ENCODE assay signal across 33 cellular contexts in genomic region chr19:29448046-29448445, GRCh38.
"Had no signal": no experiment of that assay in that cellular context is flagged by ENCODE, and none has a peak within 500 bp of the region (broad histone marks: within the 10 kb centered on the region; RNA-seq: fewer than 3 reads in every experiment).

No MANE protein-coding gene starts in this region.

- H3K27ac Mint-ChIP-seq: activated CD4-positive, alpha-beta memory T cell treated with anti-CD3 and anti-CD28 coated beads for 36 hours; activated naive CD4-positive, alpha-beta T cell treated with anti-CD3 and anti-CD28 coated beads, Interleukin-2, amount 10 ng/mL, durations not matched to agents 7 days and 5 days; activated naive CD8-positive, alpha-beta T cell treated with anti-CD3 and anti-CD28 coated beads for 36 hours; activated T-helper 1 cell treated with anti-CD3 and anti-CD28 coated beads, Interleukin-12 subunit alpha, Interleukin-12 subunit beta, Interleukin-2, Interleukin-4 antibody, amounts not matched to agents 30 ng/mL and 10 ng/mL and 1 ng/mL, durations not matched to agents 14 hours and 24 hours and 36 hours; T-helper 1 cell treated with Interleukin-12 subunit alpha and Interleukin-12 subunit beta and Interleukin-4 antibody, amounts not matched to agents 30 μg/mL and 1 μg/mL, for 36 hours; T-helper 2 cell treated with Interferon-gamma antibody and Interleukin-4, amounts not matched to agents 5 μg/mL and 100 μg/mL, for 36 hours had no signal

- H3K36me3 Mint-ChIP-seq: activated CD4-positive, alpha-beta memory T cell treated with anti-CD3 and anti-CD28 coated beads for 36 hours; activated naive CD4-positive, alpha-beta T cell treated with anti-CD3 and anti-CD28 coated beads, Interleukin-2, amount 10 ng/mL, durations not matched to agents 7 days and 5 days; activated naive CD8-positive, alpha-beta T cell treated with anti-CD3 and anti-CD28 coated beads for 36 hours had no signal

- H3K27me3 Mint-ChIP-seq: activated naive CD4-positive, alpha-beta T cell treated with anti-CD3 and anti-CD28 coated beads, Interleukin-2, amount 10 ng/mL, durations not matched to agents 7 days and 5 days had no signal

- H3K4me3 Mint-ChIP-seq: activated CD4-positive, alpha-beta memory T cell treated with anti-CD3 and anti-CD28 coated beads for 36 hours; activated naive CD4-positive, alpha-beta T cell treated with anti-CD3 and anti-CD28 coated beads, Interleukin-2, amount 10 ng/mL, durations not matched to agents 7 days and 5 days; activated naive CD8-positive, alpha-beta T cell treated with anti-CD3 and anti-CD28 coated beads for 36 hours; activated T-cell treated with anti-CD3 and anti-CD28 coated beads, Interleukin-2, amount 50 U/mL, for 4 hours; activated T-helper 1 cell treated with anti-CD3 and anti-CD28 coated beads, Interleukin-12 subunit alpha, Interleukin-12 subunit beta, Interleukin-2, Interleukin-4 antibody, amounts not matched to agents 30 ng/mL and 10 ng/mL and 1 ng/mL, durations not matched to agents 14 hours and 24 hours and 36 hours; T-helper 1 cell treated with Interleukin-12 subunit alpha and Interleukin-12 subunit beta and Interleukin-4 antibody, amounts not matched to agents 30 μg/mL and 1 μg/mL, for 36 hours; T-helper 2 cell treated with Interferon-gamma antibody and Interleukin-4, amounts not matched to agents 5 μg/mL and 100 μg/mL, for 36 hours had no signal

- H3K4me3 ChIP-seq: MG63, Peyer's patch, SJSA1 had no signal

- H3K4me1 Mint-ChIP-seq: activated naive CD4-positive, alpha-beta T cell treated with anti-CD3 and anti-CD28 coated beads, Interleukin-2, amount 10 ng/mL, durations not matched to agents 7 days and 5 days; activated naive CD8-positive, alpha-beta T cell treated with anti-CD3 and anti-CD28 coated beads for 36 hours had no signal

- H3K9me3 Mint-ChIP-seq: activated CD4-positive, alpha-beta memory T cell treated with anti-CD3 and anti-CD28 coated beads for 36 hours; activated naive CD4-positive, alpha-beta T cell treated with anti-CD3 and anti-CD28 coated beads, Interleukin-2, amount 10 ng/mL, durations not matched to agents 7 days and 5 days; activated naive CD8-positive, alpha-beta T cell treated with anti-CD3 and anti-CD28 coated beads for 36 hours; activated T-cell treated with anti-CD3 and anti-CD28 coated beads, Interleukin-2, amount 50 U/mL, for 4 hours; activated T-helper 1 cell treated with anti-CD3 and anti-CD28 coated beads, Interleukin-12 subunit alpha, Interleukin-12 subunit beta, Interleukin-2, Interleukin-4 antibody, amounts not matched to agents 30 ng/mL and 10 ng/mL and 1 ng/mL, durations not matched to agents 14 hours and 24 hours and 36 hours; T-helper 1 cell treated with Interleukin-12 subunit alpha and Interleukin-12 subunit beta and Interleukin-4 antibody, amounts not matched to agents 30 μg/mL and 1 μg/mL, for 36 hours; T-helper 2 cell treated with Interferon-gamma antibody and Interleukin-4, amounts not matched to agents 5 μg/mL and 100 μg/mL, for 36 hours had no signal

- DNase-seq: activated CD4-positive, alpha-beta memory T cell treated with anti-CD3 and anti-CD28 coated beads for 36 hours; activated CD4-positive, alpha-beta T cell treated with anti-CD3 and anti-CD28 coated beads, Interleukin-2, amount 50 U/mL, for 1 hour; activated naive CD4-positive, alpha-beta T cell treated with anti-CD3 and anti-CD28 coated beads, Interleukin-2, amount 10 ng/mL, durations not matched to agents 7 days and 5 days; activated naive CD8-positive, alpha-beta T cell treated with anti-CD3 and anti-CD28 coated beads for 36 hours; activated T-cell treated with anti-CD3 and anti-CD28 coated beads for 4 hours; activated T-cell treated with anti-CD3 and anti-CD28 coated beads, Interleukin-2, amount 50 U/mL, for 4 hours; amniotic stem cell; aorta; brain microvascular endothelial cell; central memory CD4-positive, alpha-beta T cell; Kasumi-1; KG1; MG63; MV-4-11; NCI-H1092; NCI-H1436 treated with DMSO at 0.1 percent for 48 hours; NCI-H1694 treated with DMSO at 0.1 percent for 48 hours; NCI-H2029 treated with DMSO at 0.1 percent for 48 hours; NCI-H2107; NCI-H2171; NCI-H510A; NCI-H526; NCI-H748 treated with DMSO at 0.1 percent for 48 hours; NK-92 treated with Interleukin-12 subunit alpha and Interleukin-12 subunit beta, amount 100 ng/mL, for 24 hours; PC-3; Peyer's patch; RPMI8226; SHP77 treated with DMSO at 0.1 percent for 48 hours; SK-N-SH had no signal
